In genomic region chr12:2172040-2172439, GRCh38 we compare ENCODE assay signal across 26 cellular contexts.
DNase-seq lines count a peak whose midpoint lies in the region; ATAC-seq and TF ChIP-seq lines count a peak whose summit lies in the region.
"Had no signal": no experiment of that assay in that cellular context is flagged by ENCODE, and none has a peak within 500 bp of the region (broad histone marks: within the 10 kb centered on the region; RNA-seq: fewer than 3 reads in every experiment).

No MANE protein-coding gene starts in this region.

- DNase-seq in A673 (ENCODE audit: low spot score) (peak; percentile 34), cardiac muscle cell (ENCODE audit: low read depth in 1 of 2, low spot score in 1 of 2) (peak in 1 of 2 donors; percentile 41), inferior parietal cortex (ENCODE audit: extremely low spot score) (no peak)
- DNase-seq in effector memory CD8-positive, alpha-beta T cell: no peak
- DNase-seq in naive thymus-derived CD8-positive, alpha-beta T cell: no peak
- DNase-seq: 8988T; activated CD8-positive, alpha-beta T cell treated with anti-CD3 and anti-CD28 coated beads, Interleukin-2, amount 10 ng/mL, durations not matched to agents 7 days and 5 days; anterior cingulate cortex; caudate nucleus; CD4-positive, alpha-beta memory T cell; cortex of kidney; foreskin melanocyte; hippocampal formation; mucosa of descending colon; NCI-H187 treated with DMSO at 0.1 percent for 48 hours; RPMI8226 had no signal

- H3K9me3 ChIP-seq in A673 (ENCODE audit: low read depth, low read length, poor library complexity, severe bottlenecking): peaks cover 7% of the 10 kb centered on the region
- H3K9me3 ChIP-seq in cardiac muscle cell (ENCODE audit: low read depth): no peaks in the 10 kb centered on the region
- H3K9me3 ChIP-seq in muscle layer of colon (ENCODE audit: low read length): no peaks in the 10 kb centered on the region
- H3K9me3 ChIP-seq: mucosa of descending colon had no signal

- H3K27me3 ChIP-seq in A673 (replicated peaks; ENCODE audit: insufficient read depth, low read depth, low read length, poor library complexity) (no peaks in the 10 kb centered on the region), cardiac muscle cell (no peaks in the 10 kb centered on the region), muscle layer of colon (ENCODE audit: control insufficient read depth in 1 of 2, insufficient read depth in 2 of 2, low read length in 2 of 2) (no peaks in the 10 kb centered on the region)
- H3K27me3 ChIP-seq: neutrophil, tibial nerve had no signal

- peaks cover 25% of the 10 kb centered on the region for H3K4me1 ChIP-seq in A673 (ENCODE audit: insufficient read depth, low read length, poor library complexity, severe bottlenecking)
- peaks cover 27% of the 10 kb centered on the region for H3K4me1 ChIP-seq in cardiac muscle cell (ENCODE audit: low read depth)
- H3K4me1 ChIP-seq in muscle layer of colon (ENCODE audit: insufficient read depth, low read length): peaks cover 56% of the 10 kb centered on the region
- H3K4me1 ChIP-seq: tibial nerve had no signal

- no peaks in the 10 kb centered on the region for H3K4me1 Mint-ChIP-seq in effector memory CD8-positive, alpha-beta T cell (ENCODE audit: low read depth in 2 of 2)
- no peaks in the 10 kb centered on the region for H3K4me1 Mint-ChIP-seq in naive thymus-derived CD8-positive, alpha-beta T cell
- H3K4me1 Mint-ChIP-seq: CD4-positive, alpha-beta memory T cell had no signal

- no TSS peak for BruUV-seq in A673 (replicated peaks; lab: Mats Ljungman, UMichigan)

- no peak for ATAC-seq in SK-N-SH treated with all-trans-retinoic acid at 6 μM for 48 hours
- ATAC-seq in effector memory CD8-positive, alpha-beta T cell (replicated peaks): no peak
- no peak for ATAC-seq in naive thymus-derived CD8-positive, alpha-beta T cell
- no peak for ATAC-seq in GM18867 (IDR thresholded peaks at IDR 0.05; ENCODE audit: unreplicated experiment)
- ATAC-seq: activated CD8-positive, alpha-beta T cell treated with anti-CD3 and anti-CD28 coated beads, Interleukin-2, amount 10 ng/mL, durations not matched to agents 7 days and 5 days; esophagus mucosa; GM23338; mucosa of descending colon had no signal

- H3K4me3 Mint-ChIP-seq in effector memory CD8-positive, alpha-beta T cell: no peak overlapping the region
- no peak overlapping the region for H3K4me3 Mint-ChIP-seq in naive thymus-derived CD8-positive, alpha-beta T cell
- H3K4me3 Mint-ChIP-seq: activated CD8-positive, alpha-beta T cell treated with anti-CD3 and anti-CD28 coated beads, Interleukin-2, amount 10 ng/mL, durations not matched to agents 7 days and 5 days; activated naive CD8-positive, alpha-beta T cell; CD4-positive, alpha-beta memory T cell; GM23338; T-helper 1 cell treated with Interleukin-12 subunit alpha and Interleukin-12 subunit beta and Interleukin-4 antibody, amounts not matched to agents 30 μg/mL and 1 μg/mL, for 36 hours had no signal

- no peaks in the 10 kb centered on the region for H3K36me3 Mint-ChIP-seq in effector memory CD8-positive, alpha-beta T cell (ENCODE audit: insufficient read depth)
- H3K36me3 Mint-ChIP-seq in naive thymus-derived CD8-positive, alpha-beta T cell: peaks cover 0 to 17% (median 0%) of the 10 kb centered on the region in 3 donors

- H3K27me3 Mint-ChIP-seq in effector memory CD8-positive, alpha-beta T cell: peaks cover 41 to 75% of the 10 kb centered on the region in 2 donors
- H3K27me3 Mint-ChIP-seq in naive thymus-derived CD8-positive, alpha-beta T cell: peaks cover 1 to 20% (median 10%) of the 10 kb centered on the region in 5 donors

- intact Hi-C loops in A673 (cut with micrococcal nuclease; ENCODE audit: unreplicated experiment): no loop called here

- CTCF ChIA-PET in A673 (lab: Charles Lee): interaction anchor here (0.7 kb wide), 1 partner anchor 72 kb away, joined by 3 read pairs; no protein-coding TSS in a partner anchor

- POLR2A ChIA-PET in A673 (lab: Charles Lee; ENCODE audit: low non-redundant PET): no interaction called here
- POLR2A ChIA-PET in naive thymus-derived CD8-positive, alpha-beta T cell (lab: Charles Lee): no interaction called here

- TF ChIP-seq CTCF in A673 (conservative IDR thresholded peaks at IDR 0.05; ENCODE audit: low read depth, low read length): no peak
- TF ChIP-seq CTCF in cardiac muscle cell (IDR thresholded peaks at IDR 0.05; ENCODE audit: low read depth, low read length): no peak

- no peak overlapping the region for H3K9ac ChIP-seq in muscle layer of colon (ENCODE audit: low read length)

- H3K27ac ChIP-seq in A673 (ENCODE audit: low read depth, low read length, poor library complexity, severe bottlenecking): peak overlapping the region; percentile 74
- H3K27ac ChIP-seq in cardiac muscle cell: peak overlapping the region; percentile 70
- H3K27ac ChIP-seq in muscle layer of colon (ENCODE audit: low read depth, low read length): peak overlapping the region; percentile 10
- H3K27ac ChIP-seq: neutrophil, tibial nerve had no signal

- peaks cover 4 to 12% of the 10 kb centered on the region in 2 donors for H3K9me3 Mint-ChIP-seq in effector memory CD8-positive, alpha-beta T cell
- H3K9me3 Mint-ChIP-seq in naive thymus-derived CD8-positive, alpha-beta T cell: peaks cover 0 to 21% (median 13%) of the 10 kb centered on the region in 9 donors

- H3K4me3 ChIP-seq in A673 (ENCODE audit: low read depth, low read length, poor library complexity, severe bottlenecking) (no peak overlapping the region), cardiac muscle cell (no peak overlapping the region), muscle layer of colon (ENCODE audit: low read depth in 1 of 2, low read length in 2 of 2) (no peak overlapping the region)
- H3K4me3 ChIP-seq: GM23338, mucosa of descending colon, tibial nerve had no signal

- H3K36me3 ChIP-seq in A673 (ENCODE audit: insufficient read depth, low read length, poor library complexity, severe bottlenecking) (no peaks in the 10 kb centered on the region), cardiac muscle cell (no peaks in the 10 kb centered on the region), muscle layer of colon (ENCODE audit: insufficient read depth, low read length) (no peaks in the 10 kb centered on the region)
- H3K36me3 ChIP-seq: neutrophil, tibial nerve had no signal

- H3K27ac Mint-ChIP-seq in effector memory CD8-positive, alpha-beta T cell: no peak overlapping the region
- no peak overlapping the region for H3K27ac Mint-ChIP-seq in naive thymus-derived CD8-positive, alpha-beta T cell
- H3K27ac Mint-ChIP-seq: activated CD8-positive, alpha-beta T cell treated with anti-CD3 and anti-CD28 coated beads, Interleukin-2, amount 10 ng/mL, durations not matched to agents 7 days and 5 days; activated naive CD8-positive, alpha-beta T cell; activated T-helper 2 cell treated with anti-CD3 and anti-CD28 coated beads, Interferon-gamma antibody, Interleukin-2, Interleukin-4, amounts not matched to agents 10 μg/mL and 5 μg/mL and 100 μg/mL, durations not matched to agents 14 hours and 24 hours and 36 hours; CD4-positive, alpha-beta memory T cell; GM23338; T-helper 1 cell treated with Interleukin-12 subunit alpha and Interleukin-12 subunit beta and Interleukin-4 antibody, amounts not matched to agents 30 μg/mL and 1 μg/mL, for 36 hours had no signal

TF ChIP-seq in SK-N-SH treated with all-trans-retinoic acid at 6 μM for 48 hours, 23 proteins besides CTCF, POLR2A, EP300 and RAD21:
- TF ChIP-seq ARNTL (CRISPR knock-in tag; IDR thresholded peaks at IDR 0.05; ENCODE audit: borderline replicate concordance, low read depth) (no peak), BACH2 (CRISPR knock-in tag; IDR thresholded peaks at IDR 0.05; ENCODE audit: borderline replicate concordance) (no peak), ESRRG (CRISPR knock-in tag; IDR thresholded peaks at IDR 0.05) (no peak), TCF4 (CRISPR knock-in tag; IDR thresholded peaks at IDR 0.05; ENCODE audit: borderline replicate concordance) (0 out of 2 replicates have a peak, but pooled peaks have one; percentile 25)

Comparison
In these comparisons a context has a peak if more than half of its experiments do, and no peak if none do; other contexts are left out.
1. H3K27ac ChIP-seq: peak in every context shown above with its lines; median percentile 74 in A673; 70 in cardiac muscle cell; 10 in muscle layer of colon.